ENCODE assay signal across 20 cellular contexts in the genomic region with DNA sequence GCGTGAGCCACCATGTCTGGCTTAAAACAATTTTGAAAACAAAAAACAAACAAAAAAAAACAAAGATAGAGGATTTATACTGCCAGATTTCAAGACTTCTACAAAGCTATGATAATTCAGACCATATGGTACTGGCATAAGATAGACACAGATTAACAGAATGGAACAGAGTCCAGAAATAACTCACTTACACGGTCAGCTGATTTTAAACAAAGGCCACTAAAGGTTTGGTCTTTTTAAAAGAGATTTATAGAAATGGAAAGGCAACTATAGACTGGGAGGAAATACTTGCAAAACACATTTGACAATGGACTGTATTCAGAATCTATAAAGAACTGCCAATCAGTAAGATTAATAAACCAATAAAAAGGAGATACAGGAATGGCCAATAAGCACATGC. TPM values are rescaled to one million over a fixed set of nuclear protein-coding genes. Genes with fewer than 3 reads are reported as not detected.
A peak's percentile ranks its signal among the peaks of the same experiment; 100 is the strongest.
DNase-seq lines count a peak whose midpoint lies in the region; ATAC-seq, FAIRE-seq and TF ChIP-seq lines count a peak whose summit lies in the region.
"Had no signal": no experiment of that assay in that cellular context is flagged by ENCODE, and none has a peak within 500 bp of the region (broad histone marks: within the 10 kb centered on the region; RNA-seq: fewer than 3 reads in every experiment).

No MANE protein-coding gene starts in this region.

- H3K9me3 ChIP-seq in IMR-90 (ENCODE audit: control insufficient read depth, insufficient read depth, low read length) = no peaks in the 10 kb centered on the region
- H3K9me3 ChIP-seq: testis had no signal

- H3K14ac ChIP-seq in IMR-90 (replicated peaks; ENCODE audit: low read depth, low read length) = no peak overlapping the region

- DNase-seq in D721Med (ENCODE audit: insufficient read length, low spot score) (no peak), IMR-90 (peak; percentile 13), NCI-H1105 treated with DMSO at 0.1 percent for 48 hours (lab: John Stamatoyannopoulos, UW) (no peak), NCI-H510A (lab: John Stamatoyannopoulos, UW) (no peak)
- DNase-seq: activated naive CD4-positive, alpha-beta T cell treated with anti-CD3 and anti-CD28 coated beads for 36 hours; activated T-cell treated with anti-CD3 and anti-CD28 coated beads, Interleukin-2, amount 50 U/mL, for 24 hours; NCI-H146; NCI-H226; RPMI8226; stimulated activated CD4-positive, alpha-beta T cell treated with anti-CD3 and anti-CD28 coated beads, Interleukin-1b, Interleukin-23, amount 100 ng/mL, for 48 hours; stimulated activated naive B cell treated with anti-CD40 and anti-IgM and Interleukin-4, amounts not matched to agents 10 μg/mL and 1 μg/mL and 100 μg/mL, for 72 hours; T1000; testis had no signal

- peaks cover 46% of the 10 kb centered on the region for H3K36me3 Mint-ChIP-seq in brain
- H3K36me3 Mint-ChIP-seq: IgD-negative memory B cell had no signal

- no peak for TF ChIP-seq RAD21 in IMR-90 (IDR thresholded peaks at IDR 0.05; ENCODE audit: low read length)

- WGBS in IMR-90 (ENCODE audit: extremely low coverage in 2 of 2, insufficient read length in 1 of 2), 2 experiments = no CpG with 5 or more reads among the region's 2 CpGs

- H3K4me1 ChIP-seq in IMR-90 (ENCODE audit: control insufficient read depth, insufficient read depth, low read length) = peaks cover 4% of the 10 kb centered on the region; the same call in 1 of the 2 replicates
- H3K4me1 ChIP-seq: testis had no signal

- no peaks in the 10 kb centered on the region for H3K27me3 ChIP-seq in IMR-90 (ENCODE audit: control insufficient read depth, insufficient read depth, low read length)
- H3K27me3 ChIP-seq: hepatocyte, testis had no signal

- TF ChIP-seq POLR2A in IMR-90 (IDR thresholded peaks at IDR 0.05; ENCODE audit: low read depth, low read length) = no peak

- H2BK5ac ChIP-seq in IMR-90 (ENCODE audit: low read depth, low read length, poor library complexity, severe bottlenecking) = no peak overlapping the region

- intact Hi-C loops in IMR-90 (cut with micrococcal nuclease) = no loop called here

- H4K8ac ChIP-seq in IMR-90 (ENCODE audit: low read depth in 2 of 2, low read length in 2 of 2) = no peak overlapping the region

- no peak overlapping the region for H2BK120ac ChIP-seq in IMR-90 (ENCODE audit: low read depth, low read length)

- H3K18ac ChIP-seq in IMR-90 (ENCODE audit: low read depth, low read length) = no peak overlapping the region

- no peak overlapping the region for H3K23ac ChIP-seq in IMR-90 (ENCODE audit: low read depth, low read length)

- no peak overlapping the region for H4K91ac ChIP-seq in IMR-90 (ENCODE audit: insufficient read depth, low read depth, low read length)

- no peak overlapping the region for H2AK5ac ChIP-seq in IMR-90 (ENCODE audit: low read depth, low read length)

- H3K4me3 ChIP-seq in IMR-90 (ENCODE audit: insufficient read depth, low read depth, low read length) = no peak overlapping the region
- H3K4me3 ChIP-seq: hepatocyte, SK-N-MC, testis had no signal

- peak; percentile 6 for FAIRE-seq in D721Med (lab: Jason Lieb, UNC)
- peak; percentile 75 for FAIRE-seq in islet of Langerhans (lab: Jason Lieb, UNC)

- H3K4me3 Mint-ChIP-seq in brain = peak overlapping the region in 1 of 5 experiments; percentile 43
- H3K4me3 Mint-ChIP-seq: activated naive CD4-positive, alpha-beta T cell treated with anti-CD3 and anti-CD28 coated beads for 36 hours; activated T-cell treated with anti-CD3 and anti-CD28 coated beads, Interleukin-2, amount 50 U/mL, for 24 hours; IgD-negative memory B cell; stimulated activated naive B cell treated with anti-CD40 and anti-IgM and Interleukin-4, amounts not matched to agents 10 μg/mL and 1 μg/mL and 100 μg/mL, for 72 hours had no signal

- H3K56ac ChIP-seq in IMR-90 (ENCODE audit: extremely low read depth, insufficient read depth, low read length) = no peak overlapping the region

- TF ChIP-seq CTCF in D721Med (IDR thresholded peaks at IDR 0.05; ENCODE audit: insufficient read depth, missing control alignments) = no peak
- TF ChIP-seq CTCF in IMR-90 (conservative IDR thresholded peaks at IDR 0.05; ENCODE audit: low read depth, low read length) = no peak
- no peak for TF ChIP-seq CTCF in brain (conservative IDR thresholded peaks at IDR 0.05)

- H4K5ac ChIP-seq in IMR-90 (ENCODE audit: low read depth, low read length) = no peak overlapping the region

- ATAC-seq in IMR-90 (ENCODE audit: low read depth) (no peak), GM21737 (IDR thresholded peaks at IDR 0.05; ENCODE audit: unreplicated experiment) (no peak)
- ATAC-seq: activated CD4-positive, CD25-positive, alpha-beta regulatory T cell treated with anti-CD3 and anti-CD28 coated beads, Interleukin-2, amount 50 U/mL, for 24 hours; stimulated activated naive B cell treated with anti-CD40 and anti-IgM and Interleukin-4, amounts not matched to agents 10 μg/mL and 1 μg/mL and 100 μg/mL, for 72 hours had no signal

- H3K4me1 Mint-ChIP-seq in brain = peaks cover 28% of the 10 kb centered on the region

- no peak overlapping the region for H2AK9ac ChIP-seq in IMR-90 (replicated peaks; ENCODE audit: low read depth, low read length, poor library complexity)

- no TSS peak for BruUV-seq in IMR-90 (replicated peaks; lab: Mats Ljungman, UMichigan)

- no peak overlapping the region for H2BK15ac ChIP-seq in IMR-90 (ENCODE audit: low read depth, low read length)

- dilution Hi-C loops in IMR-90 (cut with HindIII; ENCODE audit: low sequenced_read_pairs, unreplicated experiment) = no loop called here

- no peaks in the 10 kb centered on the region for H3K27me3 Mint-ChIP-seq in brain
- H3K27me3 Mint-ChIP-seq: activated T-cell treated with anti-CD3 and anti-CD28 coated beads, Interleukin-2, amount 50 U/mL, for 24 hours; IgD-negative memory B cell; stimulated activated naive B cell treated with anti-CD40 and anti-IgM and Interleukin-4, amounts not matched to agents 10 μg/mL and 1 μg/mL and 100 μg/mL, for 72 hours had no signal

- POLR2A ChIA-PET in IMR-90 (lab: Charles Lee; ENCODE audit: unreplicated experiment) = no interaction called here

- no peak overlapping the region for H3K27ac ChIP-seq in IMR-90 (ENCODE audit: insufficient read depth, low read length)
- H3K27ac ChIP-seq: hepatocyte, testis had no signal

- H3K9me1 ChIP-seq in IMR-90 (ENCODE audit: insufficient read depth, low read length) = no peaks in the 10 kb centered on the region

- H2AFZ ChIP-seq in IMR-90 (replicated peaks; ENCODE audit: low read length, poor library complexity) = no peak overlapping the region
- H2AFZ ChIP-seq: hepatocyte had no signal

- no peak overlapping the region for H2BK20ac ChIP-seq in IMR-90 (ENCODE audit: low read depth, low read length)

- peaks cover 0 to 3% of the 10 kb centered on the region in 2 experiments; a peak in 2 of 4 replicates for H3K79me1 ChIP-seq in IMR-90 (ENCODE audit: low read depth in 1 of 2, low read length in 2 of 2)

- H4K20me1 ChIP-seq in IMR-90 (ENCODE audit: insufficient read depth, low read length) = no peaks in the 10 kb centered on the region

- no peak overlapping the region for H3K9ac ChIP-seq in IMR-90 (ENCODE audit: low read depth, low read length)

- no peak overlapping the region for H3K4ac ChIP-seq in IMR-90 (ENCODE audit: low read depth, low read length)

- in situ Hi-C loops in IMR-90 (cut with MboI; ENCODE audit: low sequenced_read_pairs) = no loop called here

- H3K27ac Mint-ChIP-seq in brain = peak overlapping the region in 4 of 5 experiments; percentile 79 to 92 (median 84)
- H3K27ac Mint-ChIP-seq: IgD-negative memory B cell; stimulated activated naive B cell treated with anti-CD40 and anti-IgM and Interleukin-4, amounts not matched to agents 10 μg/mL and 1 μg/mL and 100 μg/mL, for 72 hours had no signal

- 0 out of 2 replicates have a peak, but pooled peaks cover 2% of the 10 kb centered on the region for H3K36me3 ChIP-seq in IMR-90 (ENCODE audit: control insufficient read depth, insufficient read depth, low read length)

- peaks cover 7 to 25% (median 11%) of the 10 kb centered on the region in 5 experiments for H3K9me3 Mint-ChIP-seq in brain
- H3K9me3 Mint-ChIP-seq: IgD-negative memory B cell; stimulated activated naive B cell treated with anti-CD40 and anti-IgM and Interleukin-4, amounts not matched to agents 10 μg/mL and 1 μg/mL and 100 μg/mL, for 72 hours had no signal

- H3K4me2 ChIP-seq in IMR-90 (ENCODE audit: low read depth, low read length) = no peak overlapping the region
- H3K4me2 ChIP-seq: hepatocyte had no signal

- CTCF ChIA-PET in IMR-90 (lab: Yijun Ruan, JAX) = no interaction called here

TF ChIP-seq in IMR-90, 13 proteins besides CTCF, POLR2A, EP300 and RAD21 (continues in another document):
- TF ChIP-seq RCOR1 (IDR thresholded peaks at IDR 0.05; ENCODE audit: insufficient replicate concordance, low read length) = no peak
- TF ChIP-seq MAFK (IDR thresholded peaks at IDR 0.05; ENCODE audit: low read depth, low read length) = no peak
- no peak for TF ChIP-seq BHLHE40 (IDR thresholded peaks at IDR 0.05; ENCODE audit: low read depth, low read length)
- no peak for TF ChIP-seq SMC3 (IDR thresholded peaks at IDR 0.05; ENCODE audit: low read depth, low read length)
- TF ChIP-seq, protein P1, sequence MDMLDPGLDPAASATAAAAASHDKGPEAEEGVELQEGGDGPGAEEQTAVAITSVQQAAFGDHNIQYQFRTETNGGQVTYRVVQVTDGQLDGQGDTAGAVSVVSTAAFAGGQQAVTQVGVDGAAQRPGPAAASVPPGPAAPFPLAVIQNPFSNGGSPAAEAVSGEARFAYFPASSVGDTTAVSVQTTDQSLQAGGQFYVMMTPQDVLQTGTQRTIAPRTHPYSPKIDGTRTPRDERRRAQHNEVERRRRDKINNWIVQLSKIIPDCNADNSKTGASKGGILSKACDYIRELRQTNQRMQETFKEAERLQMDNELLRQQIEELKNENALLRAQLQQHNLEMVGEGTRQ (IDR thresholded peaks at IDR 0.05; ENCODE audit: low read depth, low read length) = no peak
- TF ChIP-seq MAZ (IDR thresholded peaks at IDR 0.05; ENCODE audit: borderline replicate concordance, low read depth, low read length) = no peak
- TF ChIP-seq CHD1 (IDR thresholded peaks at IDR 0.05; ENCODE audit: low read depth, low read length) = no peak
- no peak for TF ChIP-seq NFE2L2 (IDR thresholded peaks at IDR 0.05; ENCODE audit: low read depth, low read length)

RNA-seq across cellular contexts. Expression of gene MNT, which starts 48.6 kb away (rescaled TPM):
- 1.4 and 1.9 TPM in 2 replicates for total RNA-seq in IMR-90 (2012; rRNA removed)
- 8.3 and 9.4 TPM in 2 replicates for polyA plus RNA-seq in IMR-90 (2012; rRNA removed)
- 7.6 and 9.5 TPM in 2 replicates for polyA plus RNA-seq in IMR-90 (2012; cell fraction: cytosol; rRNA removed)
- 48.6 and 60.0 TPM in 2 replicates for polyA plus RNA-seq in IMR-90 (2012; cell fraction: nucleus; rRNA removed; ENCODE audit: low replicate concordance)
- 17.4 TPM for polyA plus RNA-seq in brain (ENCODE audit: insufficient read depth, low read depth, low replicate concordance)
